8 cellular contexts compared by ENCODE assay signal in genomic region chr18:50662177-50662576, GRCh38.
A peak's percentile ranks its signal among the peaks of the same experiment; 100 is the strongest.
DNase-seq lines count a peak whose midpoint lies in the region; ATAC-seq and TF ChIP-seq lines count a peak whose summit lies in the region.

No MANE protein-coding gene starts in this region.

- H2AFZ ChIP-seq in DND-41 (ENCODE audit: low read depth, low read length) = no peak overlapping the region

- H4K20me1 ChIP-seq in DND-41 (ENCODE audit: insufficient read depth, low read length) = no peaks in the 10 kb centered on the region

- H3K27ac ChIP-seq in DND-41 (ENCODE audit: low read length) (no peak overlapping the region), WERI-Rb-1 (peak overlapping the region; percentile 83)

- no peaks in the 10 kb centered on the region for H3K79me2 ChIP-seq in DND-41 (ENCODE audit: insufficient read depth, low read length)

- H3K9ac ChIP-seq in DND-41 (ENCODE audit: low read depth, low read length) = no peak overlapping the region

- H3K9me3 ChIP-seq in DND-41 (ENCODE audit: insufficient read depth, low read length, severe bottlenecking) (peaks cover 2% of the 10 kb centered on the region), WERI-Rb-1 (ENCODE audit: severe bottlenecking) (peaks cover 6% of the 10 kb centered on the region)

- H3K36me3 ChIP-seq in DND-41 (ENCODE audit: insufficient read depth, low read length) = no peaks in the 10 kb centered on the region
- H3K36me3 ChIP-seq in WERI-Rb-1 = peaks cover 6% of the 10 kb centered on the region

- DNase-seq in DND-41 (no peak), KBM-7 (peak; percentile 42), WERI-Rb-1 (peak; percentile 61), lung microvascular endothelial cell (ENCODE audit: low read depth in 2 of 2) (peak; percentile 7 to 25), amniotic stem cell (lab: John Stamatoyannopoulos, UW) (no peak), NCI-H774 (lab: John Stamatoyannopoulos, UW) (no peak), cortex of kidney (lab: John Stamatoyannopoulos, UW) (no peak)

- H3K4me1 ChIP-seq in DND-41 (ENCODE audit: insufficient read depth, low read length) = no peaks in the 10 kb centered on the region

- H3K27me3 ChIP-seq in DND-41 (ENCODE audit: insufficient read depth, low read length, poor library complexity) (no peaks in the 10 kb centered on the region), WERI-Rb-1 (ENCODE audit: insufficient read depth, low read depth, severe bottlenecking) (no peaks in the 10 kb centered on the region)

- TF ChIP-seq CTCF in DND-41 (IDR thresholded peaks at IDR 0.05; ENCODE audit: borderline replicate concordance, extremely low read depth, low read length, poor library complexity, severe bottlenecking) (peak; percentile 57), WERI-Rb-1 (IDR thresholded peaks at IDR 0.05; ENCODE audit: low read depth, low read length) (peak; percentile 72)

- H3K4me3 ChIP-seq in DND-41 (ENCODE audit: low read depth in 1 of 2, low read length in 2 of 2) (no peak overlapping the region), WERI-Rb-1 (ENCODE audit: low read depth, low read length) (no peak overlapping the region)

- ATAC-seq in DND-41 (ENCODE audit: insufficient read depth, low read depth) = no peak
- ATAC-seq in HG02870 (IDR thresholded peaks at IDR 0.05; ENCODE audit: unreplicated experiment) = no peak

- in situ Hi-C loops in KBM-7 (cut with MboI; ENCODE audit: low pct_unique_long_range_greater_than_20kb, low sequenced_read_pairs) = no loop called here

- no peak overlapping the region for H3K4me2 ChIP-seq in DND-41 (ENCODE audit: insufficient read depth, low read length)

Comparison
In these comparisons a context has a peak if more than half of its experiments do, and no peak if none do; other contexts are left out.
1. DNase-seq: peak in KBM-7 (single experiment), WERI-Rb-1 (single experiment) and lung microvascular endothelial cell (2 of 2); none in DND-41 (single experiment), amniotic stem cell (single experiment), NCI-H774 (single experiment) and cortex of kidney (single experiment).